In genomic region chr12:28110329-28110728, GRCh38 we compare ENCODE assay signal across 23 cellular contexts.
A peak's percentile ranks its signal among the peaks of the same experiment; 100 is the strongest.
DNase-seq lines count a peak whose midpoint lies in the region; ATAC-seq and TF ChIP-seq lines count a peak whose summit lies in the region.
"Had no signal": no experiment of that assay in that cellular context is flagged by ENCODE, and none has a peak within 500 bp of the region (broad histone marks: within the 10 kb centered on the region; RNA-seq: fewer than 3 reads in every experiment).

No MANE protein-coding gene starts in this region.

- no peak overlapping the region for H2BK5ac ChIP-seq in neuronal stem cell (ENCODE audit: low read length)

- no peak overlapping the region for H3K9ac ChIP-seq in neuronal stem cell (ENCODE audit: low read depth, low read length, poor library complexity)
- H3K9ac ChIP-seq: KMS-11 had no signal

- no peak overlapping the region for H3K4ac ChIP-seq in neuronal stem cell (ENCODE audit: low read length)

- H3K36me3 Mint-ChIP-seq in endothelial cell (ENCODE audit: low read depth, unreplicated experiment): no peaks in the 10 kb centered on the region
- H3K36me3 Mint-ChIP-seq in T-cell: peaks cover 2% of the 10 kb centered on the region
- H3K36me3 Mint-ChIP-seq: activated CD8-positive, alpha-beta memory T cell treated with anti-CD3 and anti-CD28 coated beads, Interleukin-2, amount 10 ng/mL, durations not matched to agents 7 days and 5 days had no signal

- H3K9me3 Mint-ChIP-seq in endothelial cell (ENCODE audit: unreplicated experiment) (no peaks in the 10 kb centered on the region), T-cell (peaks cover 0 to 4% (median 0%) of the 10 kb centered on the region in 3 donors)
- H3K9me3 Mint-ChIP-seq: stimulated activated naive CD8-positive, alpha-beta T cell treated with anti-CD3 and anti-CD28 coated beads, Interleukin-15, Interleukin-2, amounts not matched to agents 100 ng/mL and 50 ng/mL, for 24 hours had no signal

- H3K27ac Mint-ChIP-seq in endothelial cell (ENCODE audit: unreplicated experiment) (peak overlapping the region; percentile 73), T-cell (no peak overlapping the region)
- H3K27ac Mint-ChIP-seq: activated CD8-positive, alpha-beta memory T cell treated with anti-CD3 and anti-CD28 coated beads, Interleukin-2, amount 10 ng/mL, durations not matched to agents 7 days and 5 days; naive thymus-derived CD4-positive, alpha-beta T cell; stimulated activated naive CD8-positive, alpha-beta T cell treated with anti-CD3 and anti-CD28 coated beads, Interleukin-15, Interleukin-2, amounts not matched to agents 100 ng/mL and 50 ng/mL, for 24 hours had no signal

- H3K27ac ChIP-seq in neuronal stem cell (replicated peaks; ENCODE audit: low read length) (no peak overlapping the region), lower lobe of right lung (no peak overlapping the region)
- H3K27ac ChIP-seq: KMS-11, prostate gland, spleen, upper lobe of left lung had no signal

- POLR2A ChIA-PET in T-cell (lab: Charles Lee): interaction anchor here in 1 of 2 donors (0.5 kb wide), 1 partner anchor 485 kb away, joined by 3 read pairs; no protein-coding TSS in a partner anchor

- no peak overlapping the region for H4K91ac ChIP-seq in neuronal stem cell (ENCODE audit: low read depth, low read length, poor library complexity)

- H2BK15ac ChIP-seq in neuronal stem cell (ENCODE audit: low read length): no peak overlapping the region

- H4K8ac ChIP-seq in neuronal stem cell (ENCODE audit: low read depth, low read length): no peak overlapping the region

- no peak for TF ChIP-seq CTCF in endothelial cell (IDR thresholded peaks at IDR 0.05; ENCODE audit: unreplicated experiment)
- TF ChIP-seq CTCF in lower lobe of right lung (IDR thresholded peaks at IDR 0.05): no peak

- no peak overlapping the region for H3K4me3 ChIP-seq in neuronal stem cell (ENCODE audit: low read length in 2 of 2)
- no peak overlapping the region for H3K4me3 ChIP-seq in lower lobe of right lung
- H3K4me3 ChIP-seq: prostate gland, spleen, upper lobe of left lung had no signal

- in situ Hi-C loops in SK-MEL-5 (cut with HindIII; ENCODE audit: low pct_unique_long_range_greater_than_20kb, low sequenced_read_pairs): no loop called here

- H2AK5ac ChIP-seq in neuronal stem cell (ENCODE audit: low read depth, low read length): no peak overlapping the region

- no CpG with 5 or more reads among the region's 3 CpGs for WGBS in neuronal stem cell (ENCODE audit: extremely low coverage in 2 of 2, insufficient read length in 2 of 2, insufficient replicate concordance in 1 of 2), 2 donors

- H3K4me1 ChIP-seq in neuronal stem cell (ENCODE audit: control insufficient read depth in 2 of 2, insufficient read depth in 1 of 2, low read depth in 1 of 2, low read length in 2 of 2) (no peaks in the 10 kb centered on the region), lower lobe of right lung (no peaks in the 10 kb centered on the region)
- H3K4me1 ChIP-seq: prostate gland, spleen, upper lobe of left lung had no signal

- H3K4me1 Mint-ChIP-seq in endothelial cell (ENCODE audit: unreplicated experiment): peaks cover 8% of the 10 kb centered on the region
- peaks cover 9 to 25% (median 20%) of the 10 kb centered on the region in 3 donors for H3K4me1 Mint-ChIP-seq in T-cell

- H3K18ac ChIP-seq in neuronal stem cell (ENCODE audit: low read length): no peak overlapping the region

- peak overlapping the region; percentile 51 for H2AFZ ChIP-seq in neuronal stem cell (ENCODE audit: low read length)

- no peaks in the 10 kb centered on the region for H3K79me1 ChIP-seq in neuronal stem cell (ENCODE audit: low read depth, low read length)

- no peak overlapping the region for H2BK12ac ChIP-seq in neuronal stem cell (ENCODE audit: low read length)

- no peak overlapping the region for H3K14ac ChIP-seq in neuronal stem cell (ENCODE audit: low read length)

- H3K27me3 ChIP-seq in neuronal stem cell (ENCODE audit: control insufficient read depth in 3 of 3, insufficient read depth in 3 of 3, low read depth in 1 of 3, low read length in 3 of 3) (no peaks in the 10 kb centered on the region), lower lobe of right lung (ENCODE audit: low read depth) (no peaks in the 10 kb centered on the region)
- H3K27me3 ChIP-seq: spleen, upper lobe of left lung had no signal

- no peak overlapping the region for H3K4me3 Mint-ChIP-seq in endothelial cell (ENCODE audit: unreplicated experiment)
- H3K4me3 Mint-ChIP-seq in T-cell: no peak overlapping the region
- H3K4me3 Mint-ChIP-seq: activated CD8-positive, alpha-beta memory T cell treated with anti-CD3 and anti-CD28 coated beads, Interleukin-2, amount 10 ng/mL, durations not matched to agents 7 days and 5 days; naive thymus-derived CD4-positive, alpha-beta T cell; stimulated activated naive CD8-positive, alpha-beta T cell treated with anti-CD3 and anti-CD28 coated beads, Interleukin-15, Interleukin-2, amounts not matched to agents 100 ng/mL and 50 ng/mL, for 24 hours had no signal

- H3K23ac ChIP-seq in neuronal stem cell (ENCODE audit: low read depth, low read length, poor library complexity): no peak overlapping the region

- H3K4me2 ChIP-seq in neuronal stem cell (ENCODE audit: insufficient read depth, low read length, poor library complexity, severe bottlenecking): no peak overlapping the region
- H3K4me2 ChIP-seq: KMS-11 had no signal

- H2BK120ac ChIP-seq in neuronal stem cell (ENCODE audit: low read depth, low read length): no peak overlapping the region

- CTCF ChIA-PET in T-cell (lab: Charles Lee): no interaction called here

- no peaks in the 10 kb centered on the region for H3K9me3 ChIP-seq in neuronal stem cell (replicated peaks in 1 of 2; ENCODE audit: control insufficient read depth in 2 of 2, insufficient read depth in 1 of 2, low read depth in 1 of 2, low read length in 2 of 2)
- no peaks in the 10 kb centered on the region for H3K9me3 ChIP-seq in lower lobe of right lung
- H3K9me3 ChIP-seq: prostate gland, spleen, upper lobe of left lung had no signal

- H3K36me3 ChIP-seq in neuronal stem cell (replicated peaks in 1 of 2; ENCODE audit: control insufficient read depth in 2 of 2, insufficient read depth in 2 of 2, low read length in 2 of 2) (no peaks in the 10 kb centered on the region), lower lobe of right lung (no peaks in the 10 kb centered on the region)
- H3K36me3 ChIP-seq: prostate gland, spleen, upper lobe of left lung had no signal

- DNase-seq in NOMO-1 treated with DMSO at 0.1 percent for 48 hours (lab: John Stamatoyannopoulos, UW; ENCODE audit: unreplicated experiment): peak; percentile 21
- no peak for DNase-seq in NOMO-1 treated with dmso at 0.1 percent for 144 hours (lab: John Stamatoyannopoulos, UW; ENCODE audit: unreplicated experiment)
- DNase-seq in SK-MEL-5 (ENCODE audit: low read depth, low spot score): peak; percentile 28
- no peak for DNase-seq in endothelial cell (ENCODE audit: low spot score)
- DNase-seq in neuronal stem cell (ENCODE audit: low spot score): no peak
- DNase-seq in T-cell: no peak
- DNase-seq in stimulated activated CD8-positive, alpha-beta memory T cell treated with anti-CD3 and anti-CD28 coated beads, Interleukin-4, amount 100 ng/mL, for 48 hours: no peak
- no peak for DNase-seq in lower lobe of right lung
- DNase-seq: 8988T; activated CD8-positive, alpha-beta memory T cell treated with anti-CD3 and anti-CD28 coated beads, Interleukin-2, amount 10 ng/mL, durations not matched to agents 7 days and 5 days; activated gamma-delta T cell; anterior cingulate cortex; C1 segment of cervical spinal cord; cortex of kidney; DMS79; naive thymus-derived CD4-positive, alpha-beta T cell; NCI-H1694 treated with DMSO at 0.1 percent for 48 hours; NCI-H446; spleen; upper lobe of left lung had no signal

- intact Hi-C loops in lower lobe of right lung (cut with DNase I): no loop called here

- H3K27me3 Mint-ChIP-seq in endothelial cell (ENCODE audit: unreplicated experiment): no peaks in the 10 kb centered on the region
- no peaks in the 10 kb centered on the region for H3K27me3 Mint-ChIP-seq in T-cell
- H3K27me3 Mint-ChIP-seq: activated CD8-positive, alpha-beta memory T cell treated with anti-CD3 and anti-CD28 coated beads, Interleukin-2, amount 10 ng/mL, durations not matched to agents 7 days and 5 days; stimulated activated naive CD8-positive, alpha-beta T cell treated with anti-CD3 and anti-CD28 coated beads, Interleukin-15, Interleukin-2, amounts not matched to agents 100 ng/mL and 50 ng/mL, for 24 hours had no signal

- ATAC-seq in T-cell (replicated peaks in 1 of 4) (no peak), lower lobe of right lung (no peak)
- ATAC-seq: activated CD8-positive, alpha-beta memory T cell treated with anti-CD3 and anti-CD28 coated beads, Interleukin-2, amount 10 ng/mL, durations not matched to agents 7 days and 5 days; naive thymus-derived CD4-positive, alpha-beta T cell had no signal

Comparison
In these comparisons a context has a peak if more than half of its experiments do, and no peak if none do; other contexts are left out.
1. DNase-seq: peak in NOMO-1 treated with DMSO at 0.1 percent for 48 hours (single experiment) and SK-MEL-5 (single experiment); none in NOMO-1 treated with dmso at 0.1 percent for 144 hours (single experiment), endothelial cell (single experiment), neuronal stem cell (single experiment), T-cell (0 of 34), stimulated activated CD8-positive, alpha-beta memory T cell treated with anti-CD3 and anti-CD28 coated beads, Interleukin-4, amount 100 ng/mL, for 48 hours (single experiment) and lower lobe of right lung (single experiment).